Comparison of ENCODE assay signal across 13 cellular contexts in genomic region chr7:135236727-135237126, GRCh38. TPM values are rescaled to one million over a fixed set of nuclear protein-coding genes. Genes with fewer than 3 reads are reported as not detected.
DNase-seq lines count a peak whose midpoint lies in the region; ATAC-seq, FAIRE-seq and TF ChIP-seq lines count a peak whose summit lies in the region.
"Had no signal": no experiment of that assay in that cellular context is flagged by ENCODE, and none has a peak within 500 bp of the region (broad histone marks: within the 10 kb centered on the region; RNA-seq: fewer than 3 reads in every experiment).

No MANE protein-coding gene starts in this region.

- no peaks in the 10 kb centered on the region for H4K20me1 ChIP-seq in astrocyte (ENCODE audit: insufficient read depth, low read length)

- H3K4me1 ChIP-seq in astrocyte (ENCODE audit: insufficient read depth, low read length) (no peaks in the 10 kb centered on the region), foreskin keratinocyte (no peaks in the 10 kb centered on the region)

- no peaks in the 10 kb centered on the region for H3K9me3 ChIP-seq in astrocyte (ENCODE audit: insufficient read depth, low read depth, low read length)

- no peak overlapping the region for H3K4me3 Mint-ChIP-seq in astrocyte (ENCODE audit: unreplicated experiment)

- peaks cover 8% of the 10 kb centered on the region for H3K4me1 Mint-ChIP-seq in astrocyte (ENCODE audit: low read depth, unreplicated experiment)

- H3K36me3 ChIP-seq in astrocyte (ENCODE audit: insufficient read depth, low read length): no peaks in the 10 kb centered on the region

- no peaks in the 10 kb centered on the region for H3K79me2 ChIP-seq in astrocyte (ENCODE audit: insufficient read depth, low read length)

- no peak overlapping the region for H2AFZ ChIP-seq in astrocyte (ENCODE audit: low read depth, low read length)

- ATAC-seq in GM18508 (IDR thresholded peaks at IDR 0.05; ENCODE audit: insufficient read depth, unreplicated experiment) (peak; percentile 88), GM21381 (IDR thresholded peaks at IDR 0.05; ENCODE audit: unreplicated experiment) (peak; percentile 90), HG03135 (IDR thresholded peaks at IDR 0.05; ENCODE audit: unreplicated experiment) (peak; percentile 85), foreskin keratinocyte (no peak)
- ATAC-seq: left cardiac atrium had no signal

- DNase-seq in astrocyte (ENCODE audit: low read depth) (peak; percentile 35), SHP77 treated with DMSO at 0.1 percent for 48 hours (lab: John Stamatoyannopoulos, UW) (no peak), NCI-H2081 treated with DMSO at 0.1 percent for 48 hours (lab: John Stamatoyannopoulos, UW) (no peak), NCI-H2081 (lab: John Stamatoyannopoulos, UW) (no peak), foreskin keratinocyte (no peak)
- DNase-seq: DMS53, left cardiac atrium, NCI-H510A, T1000 had no signal

- no peak overlapping the region for H3K9ac ChIP-seq in astrocyte (ENCODE audit: low read length)

- TF ChIP-seq CTCF in astrocyte (IDR thresholded peaks at IDR 0.05; ENCODE audit: insufficient read depth, low read depth, low read length) (no peak), foreskin keratinocyte (conservative IDR thresholded peaks at IDR 0.05) (no peak)

- H3K4me3 ChIP-seq in astrocyte (ENCODE audit: insufficient read depth, low read depth, low read length): no peak overlapping the region

- H3K4me2 ChIP-seq in astrocyte (ENCODE audit: low read length): no peak overlapping the region

- H3K27me3 ChIP-seq in astrocyte (ENCODE audit: insufficient read depth, low read length) (peaks cover 5% of the 10 kb centered on the region), foreskin keratinocyte (no peaks in the 10 kb centered on the region)

- no peaks in the 10 kb centered on the region for H3K36me3 Mint-ChIP-seq in astrocyte (ENCODE audit: low read depth, unreplicated experiment)

- no peak overlapping the region for H3K27ac Mint-ChIP-seq in astrocyte (ENCODE audit: unreplicated experiment)

- no peak for FAIRE-seq in astrocyte (lab: Jason Lieb, UNC)
- FAIRE-seq: endothelial cell of umbilical vein had no signal

- H3K27ac ChIP-seq in astrocyte (ENCODE audit: low read depth, low read length) (no peak overlapping the region), foreskin keratinocyte (no peak overlapping the region)

- peaks cover 7% of the 10 kb centered on the region for H3K27me3 Mint-ChIP-seq in astrocyte (ENCODE audit: low read depth, unreplicated experiment)

- H3K9me3 Mint-ChIP-seq in astrocyte (ENCODE audit: unreplicated experiment): peaks cover 2% of the 10 kb centered on the region

RNA-seq across cellular contexts. Expression of gene STRA8, which starts 3.1 kb away (rescaled TPM):
- total RNA-seq in astrocyte: not detected in 2 replicates
- not detected in 2 replicates for total RNA-seq in foreskin keratinocyte
- polyA plus RNA-seq in foreskin keratinocyte: not detected in 2 replicates
- total RNA-seq: endothelial cell of umbilical vein, left cardiac atrium had no signal
- polyA plus RNA-seq: endothelial cell of umbilical vein had no signal

RNA-seq across cellular contexts. Expression of gene WDR91, which starts 25.4 kb away (rescaled TPM):
- total RNA-seq in astrocyte (5.5 and 6.6 TPM in 2 replicates), foreskin keratinocyte (17.8 and 21.7 TPM in 2 replicates)
- polyA plus RNA-seq in foreskin keratinocyte: 11.6 and 12.6 TPM in 2 replicates
